Comparison of ENCODE assay signal across 1 cellular context in the genomic region with DNA sequence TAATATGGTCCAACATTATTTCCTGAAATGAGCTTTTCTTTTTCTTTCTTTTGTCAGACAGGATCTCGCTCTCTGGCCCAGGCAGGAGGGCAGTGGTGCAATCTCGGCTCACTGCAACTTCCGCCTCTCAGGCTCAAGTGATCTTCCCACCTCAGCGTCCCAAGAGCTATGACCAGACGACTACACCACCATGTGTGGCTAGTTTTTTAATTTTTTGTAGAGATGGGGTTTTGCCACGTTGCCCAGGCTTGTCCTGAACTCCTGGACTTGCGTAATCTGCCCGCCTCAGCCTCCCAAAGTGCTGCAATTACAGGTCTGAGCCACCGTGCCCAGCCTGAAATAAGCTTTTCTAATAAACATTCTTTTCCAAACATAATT.
TF ChIP-seq lines count a peak whose summit lies in the region.

No MANE protein-coding gene starts in this region.

TF ChIP-seq in IMR-90, 13 proteins besides CTCF, POLR2A, EP300 and RAD21:
- TF ChIP-seq SMC3 (IDR thresholded peaks at IDR 0.05; ENCODE audit: low read depth, low read length) = no peak
- TF ChIP-seq CEBPB (IDR thresholded peaks at IDR 0.05; ENCODE audit: low read depth, low read length) = peak; percentile 77
- TF ChIP-seq, protein P1, sequence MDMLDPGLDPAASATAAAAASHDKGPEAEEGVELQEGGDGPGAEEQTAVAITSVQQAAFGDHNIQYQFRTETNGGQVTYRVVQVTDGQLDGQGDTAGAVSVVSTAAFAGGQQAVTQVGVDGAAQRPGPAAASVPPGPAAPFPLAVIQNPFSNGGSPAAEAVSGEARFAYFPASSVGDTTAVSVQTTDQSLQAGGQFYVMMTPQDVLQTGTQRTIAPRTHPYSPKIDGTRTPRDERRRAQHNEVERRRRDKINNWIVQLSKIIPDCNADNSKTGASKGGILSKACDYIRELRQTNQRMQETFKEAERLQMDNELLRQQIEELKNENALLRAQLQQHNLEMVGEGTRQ (IDR thresholded peaks at IDR 0.05; ENCODE audit: low read depth, low read length) = no peak
